8 cellular contexts compared by ENCODE assay signal in the genomic region with DNA sequence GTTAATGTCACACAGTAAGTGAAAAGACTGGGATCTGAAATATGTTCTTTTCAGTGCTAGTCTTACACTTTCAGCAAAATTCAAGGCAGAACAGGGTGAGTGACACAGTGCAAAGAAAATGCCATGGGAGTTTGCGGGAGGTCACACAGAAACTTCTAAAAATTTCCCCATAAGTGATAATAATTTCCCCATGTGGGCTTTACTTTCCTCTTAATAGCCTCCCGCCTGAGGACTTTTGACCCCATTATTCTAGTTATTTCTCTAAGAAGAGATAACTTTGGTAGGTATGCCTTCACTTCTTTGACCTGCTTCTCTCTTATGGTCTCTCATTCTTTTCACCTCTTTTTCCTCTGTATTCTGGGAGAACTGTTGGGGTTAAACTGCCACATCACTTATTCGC.
"Had no signal": no experiment of that assay in that cellular context is flagged by ENCODE, and none has a peak within 500 bp of the region (broad histone marks: within the 10 kb centered on the region; RNA-seq: fewer than 3 reads in every experiment).

No MANE protein-coding gene starts in this region.

- H3K27me3 Mint-ChIP-seq: IgD-negative memory B cell had no signal

- H3K27ac Mint-ChIP-seq: IgD-negative memory B cell had no signal

- H3K27ac ChIP-seq: HL-60 had no signal

- H3K4me3 Mint-ChIP-seq: IgD-negative memory B cell had no signal

- H3K36me3 Mint-ChIP-seq: IgD-negative memory B cell had no signal

- H3K4me3 ChIP-seq: K562 had no signal

- FAIRE-seq: HepG2, HTR-8/SVneo, K562 had no signal

- DNase-seq: IMR-90, KBM-7, KG1 had no signal
